ENCODE assay signal across 9 cellular contexts in genomic region chr6:129501401-129502051, GRCh38.
DNase-seq lines count a peak whose midpoint lies in the region; ATAC-seq and TF ChIP-seq lines count a peak whose summit lies in the region.
"Had no signal": no experiment of that assay in that cellular context is flagged by ENCODE, and none has a peak within 500 bp of the region (broad histone marks: within the 10 kb centered on the region; RNA-seq: fewer than 3 reads in every experiment).

No MANE protein-coding gene starts in this region.

- H3K4me3 ChIP-seq in left ventricle myocardium inferior (no peak overlapping the region), skeletal muscle cell (ENCODE audit: low read depth, low read length) (peak overlapping the region; percentile 29)
- H3K4me3 ChIP-seq: ovary had no signal

- peak; percentile 29 for DNase-seq in DMS 273 treated with DMSO at 0.1 percent for 48 hours (lab: John Stamatoyannopoulos, UW)
- peak; percentile 22 for DNase-seq in KG1 (lab: John Stamatoyannopoulos, UW)
- DNase-seq in activated T-helper 1 cell treated with anti-CD3 and anti-CD28 coated beads, Interleukin-12 subunit alpha, Interleukin-12 subunit beta, Interleukin-2, Interleukin-4 antibody, amounts not matched to agents 30 ng/mL and 10 ng/mL and 1 ng/mL, durations not matched to agents 14 hours and 24 hours and 36 hours (ENCODE audit: low spot score) = no peak
- DNase-seq in left ventricle myocardium inferior = no peak
- DNase-seq in skeletal muscle cell (ENCODE audit: low read depth) = peak; percentile 99
- no peak for DNase-seq in HuH-7.5 (ENCODE audit: low spot score)
- no peak for DNase-seq in cortex of kidney (lab: John Stamatoyannopoulos, UW)

- H3K27me3 ChIP-seq in left ventricle myocardium inferior (ENCODE audit: low read depth) = no peaks in the 10 kb centered on the region
- H3K27me3 ChIP-seq: ovary had no signal

- H3K36me3 ChIP-seq in left ventricle myocardium inferior = peaks cover 51% of the 10 kb centered on the region
- H3K36me3 ChIP-seq: ovary had no signal

- intact Hi-C loops in activated T-helper 1 cell treated with anti-CD3 and anti-CD28 coated beads, Interleukin-12 subunit alpha, Interleukin-12 subunit beta, Interleukin-2, Interleukin-4 antibody, amounts not matched to agents 30 ng/mL and 10 ng/mL and 1 ng/mL, durations not matched to agents 14 hours and 24 hours and 36 hours (cut with micrococcal nuclease) = no loop called here
- intact Hi-C loops in left ventricle myocardium inferior (cut with micrococcal nuclease) = no loop called here

- H3K36me3 Mint-ChIP-seq in activated T-helper 1 cell treated with anti-CD3 and anti-CD28 coated beads, Interleukin-12 subunit alpha, Interleukin-12 subunit beta, Interleukin-2, Interleukin-4 antibody, amounts not matched to agents 30 ng/mL and 10 ng/mL and 1 ng/mL, durations not matched to agents 14 hours and 24 hours and 36 hours (ENCODE audit: low read depth) = no peaks in the 10 kb centered on the region

- H3K9me3 Mint-ChIP-seq in activated T-helper 1 cell treated with anti-CD3 and anti-CD28 coated beads, Interleukin-12 subunit alpha, Interleukin-12 subunit beta, Interleukin-2, Interleukin-4 antibody, amounts not matched to agents 30 ng/mL and 10 ng/mL and 1 ng/mL, durations not matched to agents 14 hours and 24 hours and 36 hours = no peaks in the 10 kb centered on the region

- H3K27ac ChIP-seq in left ventricle myocardium inferior (replicated peaks) = peak overlapping the region; percentile 54
- H3K27ac ChIP-seq: ovary had no signal

- H3K4me1 Mint-ChIP-seq in activated T-helper 1 cell treated with anti-CD3 and anti-CD28 coated beads, Interleukin-12 subunit alpha, Interleukin-12 subunit beta, Interleukin-2, Interleukin-4 antibody, amounts not matched to agents 30 ng/mL and 10 ng/mL and 1 ng/mL, durations not matched to agents 14 hours and 24 hours and 36 hours (ENCODE audit: low read depth) = peaks cover 56% of the 10 kb centered on the region

- no peak overlapping the region for H3K27ac Mint-ChIP-seq in activated T-helper 1 cell treated with anti-CD3 and anti-CD28 coated beads, Interleukin-12 subunit alpha, Interleukin-12 subunit beta, Interleukin-2, Interleukin-4 antibody, amounts not matched to agents 30 ng/mL and 10 ng/mL and 1 ng/mL, durations not matched to agents 14 hours and 24 hours and 36 hours

- TF ChIP-seq CTCF in left ventricle myocardium inferior (IDR thresholded peaks at IDR 0.05; ENCODE audit: borderline replicate concordance) = no peak

- H3K4me1 ChIP-seq in left ventricle myocardium inferior = peaks cover 88% of the 10 kb centered on the region

- no peaks in the 10 kb centered on the region for H3K9me3 ChIP-seq in left ventricle myocardium inferior (replicated peaks)
- H3K9me3 ChIP-seq: ovary had no signal

- peak overlapping the region; percentile 48 for H3K4me3 Mint-ChIP-seq in activated T-helper 1 cell treated with anti-CD3 and anti-CD28 coated beads, Interleukin-12 subunit alpha, Interleukin-12 subunit beta, Interleukin-2, Interleukin-4 antibody, amounts not matched to agents 30 ng/mL and 10 ng/mL and 1 ng/mL, durations not matched to agents 14 hours and 24 hours and 36 hours

- no peak for ATAC-seq in HG02885 (IDR thresholded peaks at IDR 0.05; ENCODE audit: poor library complexity, unreplicated experiment)

- H3K27me3 Mint-ChIP-seq in activated T-helper 1 cell treated with anti-CD3 and anti-CD28 coated beads, Interleukin-12 subunit alpha, Interleukin-12 subunit beta, Interleukin-2, Interleukin-4 antibody, amounts not matched to agents 30 ng/mL and 10 ng/mL and 1 ng/mL, durations not matched to agents 14 hours and 24 hours and 36 hours (ENCODE audit: insufficient read depth) = no peaks in the 10 kb centered on the region

Comparison
In these comparisons a context has a peak if more than half of its experiments do, and no peak if none do; other contexts are left out.
1. DNase-seq: peak in DMS 273 treated with DMSO at 0.1 percent for 48 hours (single experiment), KG1 (single experiment) and skeletal muscle cell (single experiment); none in activated T-helper 1 cell treated with anti-CD3 and anti-CD28 coated beads, Interleukin-12 subunit alpha, Interleukin-12 subunit beta, Interleukin-2, Interleukin-4 antibody, amounts not matched to agents 30 ng/mL and 10 ng/mL and 1 ng/mL, durations not matched to agents 14 hours and 24 hours and 36 hours (single experiment), left ventricle myocardium inferior (single experiment), HuH-7.5 (single experiment) and cortex of kidney (single experiment).